In genomic region chr7:75617634-75618234, GRCh38 we compare ENCODE assay signal across 7 cellular contexts.
DNase-seq lines count a peak whose midpoint lies in the region; ATAC-seq and TF ChIP-seq lines count a peak whose summit lies in the region.

No MANE protein-coding gene starts in this region.

- no peak for TF ChIP-seq CTCF in heart right ventricle (IDR thresholded peaks at IDR 0.05)

- no peaks in the 10 kb centered on the region for H3K27me3 ChIP-seq in heart right ventricle

- H3K9me3 ChIP-seq in heart right ventricle, result no peaks in the 10 kb centered on the region

- intact Hi-C loops in heart right ventricle (cut with DNase I), result loop anchor here in 1 of 10 donors (5.0 to 10.0 kb wide), 2 partner anchors 35 to 117 kb away; partner anchors contain the start of gene HIP1

- ATAC-seq in heart right ventricle, result peak; percentile 55 to 83 (median 76)
- no peak for ATAC-seq in HG03045 (IDR thresholded peaks at IDR 0.05; ENCODE audit: unreplicated experiment)
- no peak for ATAC-seq in GM21423 (IDR thresholded peaks at IDR 0.05; ENCODE audit: unreplicated experiment)

- H3K4me3 ChIP-seq in heart right ventricle, result peak overlapping the region in 1 of 10 donors; percentile 8

- H3K36me3 ChIP-seq in heart right ventricle, result peaks cover 0 to 4% (median 0%) of the 10 kb centered on the region in 9 donors

- peak overlapping the region in 5 of 10 donors; percentile 18 to 91 (median 62) for H3K27ac ChIP-seq in heart right ventricle

- WGBS in heart right ventricle, 2 donors, result 80 to 90% methylated on average over 12 of the region's 12 CpGs

- H3K4me1 ChIP-seq in heart right ventricle, result peaks cover 0 to 72% (median 0%) of the 10 kb centered on the region in 9 donors

- DNase-seq in M059J (ENCODE audit: low read depth) (peak; percentile 50), heart right ventricle (peak; percentile 48 to 63), DMS114 treated with DMSO at 0.1 percent for 48 hours (lab: John Stamatoyannopoulos, UW; ENCODE audit: unreplicated experiment) (no peak)
- DNase-seq in activated CD8-positive, alpha-beta memory T cell treated with anti-CD3 and anti-CD28 coated beads, Interleukin-2, amount 50 U/mL, for 48 hours, result peak; percentile 76
- DNase-seq in stimulated activated CD8-positive, alpha-beta memory T cell treated with anti-CD3 and anti-CD28 coated beads, Interleukin-12 subunit alpha, Interleukin-12 subunit beta, amount 100 ng/mL, for 24 hours (ENCODE audit: extremely low read depth), result peak; percentile 22

Comparison
In these comparisons a context has a peak if more than half of its experiments do, and no peak if none do; other contexts are left out.
1. ATAC-seq: peak in heart right ventricle (8 of 8); none in HG03045 (single experiment) and GM21423 (single experiment).